9 cellular contexts compared by ENCODE assay signal in genomic region chr19:14042673-14043608, GRCh38. TPM values are rescaled to one million over a fixed set of nuclear protein-coding genes. Genes with fewer than 3 reads are reported as not detected.
DNase-seq lines count a peak whose midpoint lies in the region; ATAC-seq, FAIRE-seq and TF ChIP-seq lines count a peak whose summit lies in the region.
"Not testable (repeated sequence)": the region's sequence is repeated elsewhere in the genome, so short reads cannot be mapped to it uniquely, and the experiment has no call there.
"Had no signal": no experiment of that assay in that cellular context is flagged by ENCODE, and none has a peak within 500 bp of the region (broad histone marks: within the 10 kb centered on the region; RNA-seq: fewer than 3 reads in every experiment).

No MANE protein-coding gene starts in this region.

- H3K27me3 ChIP-seq in ascending aorta; mesendoderm (ENCODE audit: insufficient read depth, low read length, poor library complexity): not testable (repeated sequence)

- CTCF ChIA-PET in T-cell (lab: Charles Lee), result interaction anchor here (0.6 to 1.3 kb wide), 6 partner anchors 11 to 362 kb away, joined by 3 to 9 read pairs (median 3); partner anchors contain the start of gene IL27RA (in 1 of the 2)

- no CpG with 5 or more reads among the region's 19 CpGs for WGBS in mesendoderm (ENCODE audit: extremely low coverage, insufficient coverage, low lambda C conversion rate)

- peaks cover 10 to 23% (median 12%) of the 10 kb centered on the region in 3 donors for H3K4me1 Mint-ChIP-seq in T-cell
- peaks cover 12 to 19% of the 10 kb centered on the region in 2 donors for H3K4me1 Mint-ChIP-seq in stimulated activated naive B cell treated with anti-CD40 and anti-IgM and Interleukin-4, amounts not matched to agents 10 μg/mL and 1 μg/mL and 100 μg/mL, for 72 hours

- not testable (repeated sequence) for H3K4me3 ChIP-seq in ascending aorta; foreskin fibroblast (ENCODE audit: low read depth in 1 of 2, low read length in 2 of 2); mesendoderm (ENCODE audit: low read length)

- not testable (repeated sequence) for H3K27ac ChIP-seq in ascending aorta; mesendoderm (ENCODE audit: low read depth, low read length)

- not testable (repeated sequence) for H3K27me3 Mint-ChIP-seq in T-cell; stimulated activated naive B cell treated with anti-CD40 and anti-IgM and Interleukin-4, amounts not matched to agents 10 μg/mL and 1 μg/mL and 100 μg/mL, for 72 hours

- H3K18ac ChIP-seq in mesendoderm (ENCODE audit: low read length), result not testable (repeated sequence)

- H3K79me1 ChIP-seq in mesendoderm (ENCODE audit: low read length), result not testable (repeated sequence)

- not testable (repeated sequence) for H3K36me3 ChIP-seq in ascending aorta; mesendoderm (ENCODE audit: control insufficient read depth, insufficient read depth, low read length)

- intact Hi-C loops in ascending aorta (cut with DNase I), result not testable (repeated sequence)

- H3K27ac Mint-ChIP-seq in T-cell, result peak overlapping the region; percentile 84 to 89
- peak overlapping the region; percentile 89 for H3K27ac Mint-ChIP-seq in stimulated activated naive B cell treated with anti-CD40 and anti-IgM and Interleukin-4, amounts not matched to agents 10 μg/mL and 1 μg/mL and 100 μg/mL, for 72 hours

- H2BK120ac ChIP-seq in mesendoderm (ENCODE audit: low read depth, low read length), result not testable (repeated sequence)

- not testable (repeated sequence) for H3K23ac ChIP-seq in mesendoderm (ENCODE audit: low read length)

- FAIRE-seq in H54 (lab: Jason Lieb, UNC), result not testable (repeated sequence)

- H3K79me2 ChIP-seq in mesendoderm (ENCODE audit: control insufficient read depth, insufficient read depth, low read length), result not testable (repeated sequence)

- H3K4me1 ChIP-seq in ascending aorta; mesendoderm (ENCODE audit: control insufficient read depth, low read depth, low read length): not testable (repeated sequence)

- not testable (repeated sequence) for H4K5ac ChIP-seq in mesendoderm (ENCODE audit: low read length)

- POLR2A ChIA-PET in T-cell (lab: Charles Lee), result interaction anchor here in 1 of 2 donors (0.6 to 0.7 kb wide), 3 partner anchors 58 to 900 kb away, joined by 3 to 12 read pairs (median 8); no protein-coding TSS in a partner anchor

- peak; percentile 45 to 68 (median 56) for ATAC-seq in T-cell (replicated peaks in 1 of 4)
- ATAC-seq in stimulated activated naive B cell treated with anti-CD40 and anti-IgM and Interleukin-4, amounts not matched to agents 10 μg/mL and 1 μg/mL and 100 μg/mL, for 72 hours (replicated peaks), result peak; percentile 67 to 76

- DNase-seq in CMK (ENCODE audit: low read depth) (peak; percentile 31), H54 (ENCODE audit: insufficient read length, low spot score) (peak; percentile 60), NCI-H2081 (lab: John Stamatoyannopoulos, UW) (peak; percentile 46 to 50), T-cell (peak in 27 of 34 experiments; percentile 10 to 55 (median 35)), foreskin fibroblast (peak; percentile 26 to 71), mesendoderm (peak; percentile 97)
- DNase-seq in ascending aorta (ENCODE audit: low spot score in 2 of 2); stimulated activated naive B cell treated with anti-CD40 and anti-IgM and Interleukin-4, amounts not matched to agents 10 μg/mL and 1 μg/mL and 100 μg/mL, for 72 hours: not testable (repeated sequence)

- not testable (repeated sequence) for H3K4me3 Mint-ChIP-seq in T-cell; stimulated activated naive B cell treated with anti-CD40 and anti-IgM and Interleukin-4, amounts not matched to agents 10 μg/mL and 1 μg/mL and 100 μg/mL, for 72 hours

- H3K4me2 ChIP-seq in mesendoderm (ENCODE audit: low read length), result not testable (repeated sequence)

- not testable (repeated sequence) for H4K8ac ChIP-seq in mesendoderm (ENCODE audit: low read depth, low read length)

- H3K4ac ChIP-seq in mesendoderm (ENCODE audit: low read depth, low read length), result not testable (repeated sequence)

- H2BK15ac ChIP-seq in mesendoderm (replicated peaks; ENCODE audit: low read depth), result not testable (repeated sequence)

- peak; percentile 14 to 56 (median 34) for TF ChIP-seq CTCF in ascending aorta (IDR thresholded peaks at IDR 0.05)
- TF ChIP-seq CTCF in foreskin fibroblast (IDR thresholded peaks at IDR 0.05; ENCODE audit: low read depth, low read length), result peak; percentile 55

- peaks cover 22% of the 10 kb centered on the region for H3K36me3 Mint-ChIP-seq in T-cell
- H3K36me3 Mint-ChIP-seq in stimulated activated naive B cell treated with anti-CD40 and anti-IgM and Interleukin-4, amounts not matched to agents 10 μg/mL and 1 μg/mL and 100 μg/mL, for 72 hours, result peaks cover 20 to 39% of the 10 kb centered on the region in 2 donors

- not testable (repeated sequence) for H2AK5ac ChIP-seq in mesendoderm (ENCODE audit: low read length)

- H3K9ac ChIP-seq in mesendoderm (ENCODE audit: low read length), result not testable (repeated sequence)

- H3K9me3 Mint-ChIP-seq in T-cell; stimulated activated naive B cell treated with anti-CD40 and anti-IgM and Interleukin-4, amounts not matched to agents 10 μg/mL and 1 μg/mL and 100 μg/mL, for 72 hours: not testable (repeated sequence)

- TF ChIP-seq POLR2A in H54 (IDR thresholded peaks at IDR 0.05; ENCODE audit: low read depth, low read length), result not testable (repeated sequence)

- H3K56ac ChIP-seq in mesendoderm (ENCODE audit: low read length), result peak overlapping the region; percentile 4

- not testable (repeated sequence) for H3K9me3 ChIP-seq in ascending aorta

- not testable (repeated sequence) for H2BK5ac ChIP-seq in mesendoderm (ENCODE audit: low read length)

RNA-seq across cellular contexts. Expression of gene IL27RA, which starts 11.4 kb away (rescaled TPM):
- total RNA-seq in T-cell, result 10 to 100 TPM; 44.2 to 82.4 (median 66.5) TPM
- total RNA-seq in ascending aorta, result 4.2 TPM
- 6.1 TPM for polyA plus RNA-seq in mesendoderm (2013, experiment 1 of 2)
- polyA plus RNA-seq in mesendoderm (2013, experiment 2 of 2), result 5.8 TPM

RNA-seq across cellular contexts. Expression of gene RLN3, which starts 15.0 kb away (rescaled TPM):
- not detected for total RNA-seq in T-cell
- total RNA-seq in ascending aorta, result not detected
- polyA plus RNA-seq in mesendoderm (2013, experiment 1 of 2), result not detected
- not detected for polyA plus RNA-seq in mesendoderm (2013, experiment 2 of 2)
- total RNA-seq: mononuclear cell had no signal

RNA-seq across cellular contexts. Expression of gene PALM3, which starts 18.9 kb away (rescaled TPM):
- under 1 TPM in 2 of 5 donors, not detected in 3; 0.16 to 0.39 TPM for total RNA-seq in T-cell
- total RNA-seq in ascending aorta, result 1.7 TPM
- 11.7 TPM for polyA plus RNA-seq in mesendoderm (2013, experiment 1 of 2)
- 11.4 TPM for polyA plus RNA-seq in mesendoderm (2013, experiment 2 of 2)

RNA-seq across cellular contexts. Expression of gene MISP3, which starts 29.6 kb away (rescaled TPM):
- total RNA-seq in T-cell (1 to 10 TPM in 3 of 5 donors, under 1 TPM in 2; 0.28 to 2.0 (median 1.1) TPM), ascending aorta (6.0 TPM)
- 0.08 TPM for polyA plus RNA-seq in mesendoderm (2013, experiment 1 of 2)
- 0.10 TPM for polyA plus RNA-seq in mesendoderm (2013, experiment 2 of 2)

RNA-seq across cellular contexts. Expression of gene RFX1, which starts 36.8 kb away (rescaled TPM):
- 10 to 100 TPM; 18.4 to 27.1 (median 23.1) TPM for total RNA-seq in T-cell
- 3.3 TPM for total RNA-seq in ascending aorta
- 7.7 TPM for polyA plus RNA-seq in mesendoderm (2013, experiment 1 of 2)
- 7.4 TPM for polyA plus RNA-seq in mesendoderm (2013, experiment 2 of 2)
